Comparison of ENCODE assay signal across 21 cellular contexts in the genomic region with DNA sequence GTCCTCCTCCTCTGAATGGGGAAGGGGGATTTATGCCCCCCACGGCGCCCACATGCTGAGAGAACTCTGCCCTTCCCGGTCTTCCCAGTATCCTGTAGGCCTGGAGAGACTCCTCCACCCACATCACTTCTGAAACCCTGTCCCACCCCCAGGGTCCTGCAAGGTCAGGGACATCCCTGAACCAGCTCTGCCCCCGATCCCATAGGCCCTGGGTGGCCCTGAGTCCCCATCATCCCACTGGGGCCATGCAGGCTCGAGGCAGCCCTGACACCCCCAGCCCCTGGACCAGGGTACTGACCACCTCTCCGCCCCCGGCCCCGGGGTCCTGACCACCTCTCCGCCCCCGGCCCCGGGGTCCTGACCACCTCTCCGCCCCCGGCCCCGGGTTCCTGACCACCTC. TPM values are rescaled to one million over a fixed set of nuclear protein-coding genes. Genes with fewer than 3 reads are reported as not detected.
"Had no signal": no experiment of that assay in that cellular context is flagged by ENCODE, and none has a peak within 500 bp of the region (broad histone marks: within the 10 kb centered on the region; RNA-seq: fewer than 3 reads in every experiment).

No MANE protein-coding gene starts in this region.

- H3K4me3 ChIP-seq: coronary artery, dorsolateral prefrontal cortex, esophagus muscularis mucosa, gastroesophageal sphincter, heart left ventricle, hepatocyte, left lung, lower lobe of right lung, mucosa of descending colon had no signal

- H3K4me1 ChIP-seq: esophagus muscularis mucosa, foreskin keratinocyte, gastroesophageal sphincter, heart left ventricle, left lung, lower lobe of right lung had no signal

- H3K9me3 ChIP-seq: lower lobe of right lung had no signal

- H3K27ac ChIP-seq: coronary artery, esophagus muscularis mucosa, foreskin keratinocyte, gastroesophageal sphincter, heart left ventricle, hepatocyte, left lung, lower lobe of right lung had no signal

- H3K36me3 ChIP-seq: heart left ventricle, left lung, lower lobe of right lung had no signal

- DNase-seq: dermis blood vessel endothelial cell; dorsolateral prefrontal cortex; effector CD4-positive, alpha-beta T cell; effector memory CD4-positive, alpha-beta T cell; foreskin keratinocyte; hypothalamus; immature natural killer cell; islet precursor cell; kidney; kidney glomerular epithelial cell; lower lobe of right lung; mesenchymal stem cell had no signal

- ATAC-seq: foreskin keratinocyte, gastroesophageal sphincter, heart left ventricle, left lung, lower lobe of right lung, mucosa of descending colon had no signal

- H3K27me3 ChIP-seq: dorsolateral prefrontal cortex, foreskin keratinocyte, hepatocyte had no signal

RNA-seq across cellular contexts. Expression of gene B4GALNT4, which starts 11.7 kb away (rescaled TPM):
- total RNA-seq: mesenteric fat pad had no signal

RNA-seq across cellular contexts. Expression of gene PKP3, which starts 13.0 kb away (rescaled TPM):
- total RNA-seq: frontal cortex had no signal
